Comparison of ENCODE assay signal across 4 cellular contexts in genomic region chr7:1402110-1402790, GRCh38.
TF ChIP-seq lines count a peak whose summit lies in the region.

No MANE protein-coding gene starts in this region.

TF ChIP-seq in SK-N-SH treated with all-trans-retinoic acid at 6 μM for 48 hours, 23 proteins besides CTCF, POLR2A, EP300 and RAD21:
- peak; percentile 90 for TF ChIP-seq ZNF565 (CRISPR knock-in tag; conservative IDR thresholded peaks at IDR 0.05; ENCODE audit: low read depth)
- no peak for TF ChIP-seq ARNTL (CRISPR knock-in tag; IDR thresholded peaks at IDR 0.05; ENCODE audit: borderline replicate concordance, low read depth)
- TF ChIP-seq TOX (CRISPR knock-in tag; IDR thresholded peaks at IDR 0.05; ENCODE audit: borderline replicate concordance) = no peak
- no peak for TF ChIP-seq ISL1 (CRISPR knock-in tag; IDR thresholded peaks at IDR 0.05)
- TF ChIP-seq RARB (CRISPR knock-in tag; IDR thresholded peaks at IDR 0.05) = no peak
- no peak for TF ChIP-seq OSR1 (CRISPR knock-in tag; IDR thresholded peaks at IDR 0.05)
- no peak for TF ChIP-seq POU6F1 (CRISPR knock-in tag; IDR thresholded peaks at IDR 0.05; ENCODE audit: borderline replicate concordance, low read depth)

TF ChIP-seq in SK-N-SH, 30 proteins besides CTCF, POLR2A, EP300 and RAD21:
- no peak for TF ChIP-seq TEAD4 (IDR thresholded peaks at IDR 0.05; ENCODE audit: borderline replicate concordance, insufficient read depth)
- TF ChIP-seq RCOR1 (IDR thresholded peaks at IDR 0.05; ENCODE audit: low read length) = no peak
- no peak for TF ChIP-seq ELF1 (IDR thresholded peaks at IDR 0.05)
- TF ChIP-seq NFIC (IDR thresholded peaks at IDR 0.05; ENCODE audit: borderline replicate concordance) = no peak
- TF ChIP-seq SIN3A (IDR thresholded peaks at IDR 0.05; ENCODE audit: borderline replicate concordance, low read depth, low read length) = no peak
- no peak for TF ChIP-seq CHD2 (IDR thresholded peaks at IDR 0.05; ENCODE audit: low read length, partially characterized antibody)
- no peak for TF ChIP-seq IRF3 (IDR thresholded peaks at IDR 0.05; ENCODE audit: low read depth, low read length)
- TF ChIP-seq TCF12 (IDR thresholded peaks at IDR 0.05) = no peak
- TF ChIP-seq EZH2phosphoT487 (IDR thresholded peaks at IDR 0.05; ENCODE audit: borderline replicate concordance, low read depth) = no peak
- TF ChIP-seq SMC3 (IDR thresholded peaks at IDR 0.05; ENCODE audit: low read depth, low read length) = no peak
- TF ChIP-seq YY1 (IDR thresholded peaks at IDR 0.05; ENCODE audit: low read depth) = no peak
- no peak for TF ChIP-seq MAX (IDR thresholded peaks at IDR 0.05; ENCODE audit: low read depth)
- TF ChIP-seq REST (IDR thresholded peaks at IDR 0.05; ENCODE audit: low read depth, low read length) = no peak
- no peak for TF ChIP-seq FOXM1 (IDR thresholded peaks at IDR 0.05; ENCODE audit: low read depth)
- no peak for TF ChIP-seq NRF1 (IDR thresholded peaks at IDR 0.05; ENCODE audit: low read depth, low read length)
- TF ChIP-seq RXRA (IDR thresholded peaks at IDR 0.05; ENCODE audit: borderline replicate concordance, low read depth) = no peak

TF ChIP-seq in HEK293, 187 proteins besides CTCF, POLR2A, EP300 and RAD21:
- TF ChIP-seq TRIM28 (IDR thresholded peaks at IDR 0.05; ENCODE audit: borderline replicate concordance, low read length) (peak; percentile 78; the same call in 1 of the 2 replicates), ZNF830 (tag by site-specific recombination; IDR thresholded peaks at IDR 0.05; ENCODE audit: low read depth) (no peak), ZNF280D (tag by site-specific recombination; IDR thresholded peaks at IDR 0.05) (0 out of 2 replicates have a peak, but pooled peaks have one; percentile 45), AEBP2 (tag by site-specific recombination; IDR thresholded peaks at IDR 0.05; ENCODE audit: borderline replicate concordance) (no peak), ZNF530 (tag by site-specific recombination; IDR thresholded peaks at IDR 0.05; ENCODE audit: low read depth) (no peak), ZNF335 (tag by site-specific recombination; conservative IDR thresholded peaks at IDR 0.05) (no peak), ZNF76 (tag by site-specific recombination; IDR thresholded peaks at IDR 0.05; ENCODE audit: borderline replicate concordance, low read depth) (no peak), RBAK (tag by site-specific recombination; IDR thresholded peaks at IDR 0.05) (peak; percentile 42; the same call in 1 of the 2 replicates)
TF ChIP-seq in HEK293: peak in this region for 3.

TF ChIP-seq in K562, 482 proteins besides CTCF, POLR2A, EP300 and RAD21:
- TF ChIP-seq YY1 (IDR thresholded peaks at IDR 0.05; ENCODE audit: borderline replicate concordance in 1 of 3, control insufficient read depth in 1 of 3, extremely low read depth in 1 of 3, insufficient read depth in 3 of 3, insufficient read length in 1 of 3, insufficient replicate concordance in 2 of 3, low read depth in 1 of 3, low read length in 2 of 3) = peak; percentile 23 to 77 (median 46)
- TF ChIP-seq ZNF561 (CRISPR knock-in tag; conservative IDR thresholded peaks at IDR 0.05) = no peak
TF ChIP-seq in K562: peak in this region for 1.
